In the genomic region with DNA sequence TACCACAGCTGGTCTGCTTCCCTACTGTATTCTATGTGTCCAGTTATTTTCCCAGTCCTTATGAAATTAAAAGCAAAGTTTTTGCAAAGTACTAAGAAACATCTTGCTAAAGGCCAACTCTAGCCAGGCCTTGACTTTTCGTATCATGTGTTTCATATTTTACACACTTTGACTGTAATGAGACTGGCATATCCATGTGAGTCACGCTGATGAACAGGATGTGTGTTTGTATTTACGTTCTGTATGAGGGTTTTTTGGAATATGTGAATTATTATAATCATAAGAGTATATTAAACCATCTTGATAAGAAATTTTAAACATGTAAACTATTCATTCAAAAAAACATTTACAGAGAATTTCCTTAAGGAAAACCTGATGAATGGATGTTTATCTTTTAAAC, we compare ENCODE assay signal across 23 cellular contexts. TPM values are rescaled to one million over a fixed set of nuclear protein-coding genes. Genes with fewer than 3 reads are reported as not detected.
"Had no signal": no experiment of that assay in that cellular context is flagged by ENCODE, and none has a peak within 500 bp of the region (broad histone marks: within the 10 kb centered on the region; RNA-seq: fewer than 3 reads in every experiment).

No MANE protein-coding gene starts in this region.

- ATAC-seq: left ventricle myocardium superior; lower lobe of right lung; naive thymus-derived CD8-positive, alpha-beta T cell; psoas muscle; right cardiac atrium; stimulated activated memory B cell treated with anti-CD40 and anti-IgM and Interleukin-4, amounts not matched to agents 10 μg/mL and 1 μg/mL and 100 μg/mL, for 72 hours; stimulated activated naive CD8-positive, alpha-beta T cell treated with anti-CD3 and anti-CD28 coated beads, Interleukin-15, Interleukin-2, amounts not matched to agents 100 U/mL and 50 U/mL, for 24 hours had no signal

- H3K27me3 ChIP-seq: ovary, sigmoid colon, tibial nerve, upper lobe of left lung had no signal

- DNase-seq: dermis blood vessel endothelial cell; effector memory CD4-positive, alpha-beta T cell; erythroblast; hypothalamus; immature natural killer cell; left ventricle myocardium superior; lower lobe of right lung; naive thymus-derived CD8-positive, alpha-beta T cell; nephron progenitor cell; nucleus accumbens; ovary; posterior cingulate gyrus; psoas muscle; right cardiac atrium; sigmoid colon; stimulated activated CD4-positive, alpha-beta T cell treated with anti-CD3 and anti-CD28 coated beads, Interleukin-2, amount 100 ng/mL, for 24 hours; stimulated activated CD4-positive, alpha-beta T cell treated with anti-CD3 and anti-CD28 coated beads, Interleukin-4, amount 100 ng/mL, for 24 hours; stimulated activated naive CD8-positive, alpha-beta T cell treated with anti-CD3 and anti-CD28 coated beads, Interleukin-15, Interleukin-2, amounts not matched to agents 100 U/mL and 50 U/mL, for 24 hours; upper lobe of left lung had no signal

- H3K4me3 ChIP-seq: coronary artery, lower lobe of right lung, ovary, psoas muscle, sigmoid colon, thoracic aorta, tibial nerve, upper lobe of left lung had no signal

- H3K4me1 ChIP-seq: lower lobe of right lung, sigmoid colon, tibial nerve, upper lobe of left lung had no signal

- H3K36me3 ChIP-seq: lower lobe of right lung, ovary, sigmoid colon, thoracic aorta, tibial nerve, upper lobe of left lung had no signal

- H3K27ac ChIP-seq: coronary artery, lower lobe of right lung, ovary, psoas muscle, sigmoid colon, thoracic aorta, tibial nerve, upper lobe of left lung had no signal

- H3K9me3 ChIP-seq: lower lobe of right lung, ovary, psoas muscle, sigmoid colon, thoracic aorta, tibial nerve, upper lobe of left lung had no signal

RNA-seq across cellular contexts. Expression of gene EYA4, which starts 59.7 kb away (rescaled TPM):
- total RNA-seq: naive thymus-derived CD8-positive, alpha-beta T cell had no signal
